8 cellular contexts compared by ENCODE assay signal in genomic region chr14:92793709-92794546, GRCh38. TPM values are rescaled to one million over a fixed set of nuclear protein-coding genes. Genes with fewer than 3 reads are reported as not detected.
DNase-seq lines count a peak whose midpoint lies in the region; ATAC-seq, FAIRE-seq and TF ChIP-seq lines count a peak whose summit lies in the region.

TSS of gene GOLGA5 (plus strand) at chr14:92794305. CDS start at chr14:92797438, 3,133 bp downstream.

- peak; percentile 95 for ATAC-seq in HG03442 (IDR thresholded peaks at IDR 0.05; ENCODE audit: unreplicated experiment)
- ATAC-seq in activated CD4-positive, alpha-beta T cell treated with anti-CD3 and anti-CD28 coated beads for 36 hours: peak; percentile 98

- POLR2A ChIA-PET in activated CD4-positive, alpha-beta T cell treated with anti-CD3 and anti-CD28 coated beads for 36 hours (lab: Charles Lee): interaction anchor here (0.6 kb wide), 2 partner anchors 207 to 330 kb away, joined by 3 to 5 read pairs; no protein-coding TSS in a partner anchor

- intact Hi-C loops in activated CD4-positive, alpha-beta T cell treated with anti-CD3 and anti-CD28 coated beads for 36 hours (cut with DNase I, micrococcal nuclease): loop anchor here (1.0 to 10.0 kb wide), 10 partner anchors 46 to 1282 kb away; partner anchors contain the start of genes ATXN3 (in 1 of the 2), BTBD7 (in 1 of the 2), CPSF2 (in 1 of the 2) and GON7 (in 1 of the 2)
- intact Hi-C loops in kidney (cut with DNase I): no loop called here

- H3K27me3 Mint-ChIP-seq in activated CD4-positive, alpha-beta T cell treated with anti-CD3 and anti-CD28 coated beads for 36 hours: no peaks in the 10 kb centered on the region

- FAIRE-seq in kidney (lab: Jason Lieb, UNC): peak; percentile 64

- H3K27ac ChIP-seq in kidney (ENCODE audit: low read depth in 2 of 2, low read length in 2 of 2): peak within 1 kb of the TSS; percentile 77 to 85

- peaks cover 22% of the 10 kb centered on the region for H3K9me3 Mint-ChIP-seq in activated CD4-positive, alpha-beta T cell treated with anti-CD3 and anti-CD28 coated beads for 36 hours (ENCODE audit: low read depth)

- peaks cover 22% of the 10 kb centered on the region for H3K36me3 Mint-ChIP-seq in activated CD4-positive, alpha-beta T cell treated with anti-CD3 and anti-CD28 coated beads for 36 hours (ENCODE audit: low read depth)

- H3K36me3 ChIP-seq in kidney (ENCODE audit: control insufficient read depth in 1 of 2, insufficient read depth in 2 of 2, low read length in 2 of 2): peaks cover 5 to 15% of the 10 kb centered on the region in 2 donors

- H3K4me1 ChIP-seq in kidney (ENCODE audit: control insufficient read depth in 1 of 2, insufficient read depth in 1 of 2, low read depth in 1 of 2, low read length in 2 of 2): peaks cover 9 to 24% of the 10 kb centered on the region in 2 donors

- H3K27ac Mint-ChIP-seq in activated CD4-positive, alpha-beta T cell treated with anti-CD3 and anti-CD28 coated beads for 36 hours: peak within 1 kb of the TSS; percentile 96

- H3K9me3 ChIP-seq in kidney (ENCODE audit: control insufficient read depth in 1 of 2, low read length in 2 of 2): peaks cover 6 to 11% of the 10 kb centered on the region in 2 donors

- peak within 1 kb of the TSS; percentile 99 for H3K4me3 Mint-ChIP-seq in activated CD4-positive, alpha-beta T cell treated with anti-CD3 and anti-CD28 coated beads for 36 hours

- DNase-seq in Ammon's horn (ENCODE audit: low spot score) (peak; percentile 99), GM19238 (ENCODE audit: insufficient read length, low spot score) (peak; percentile 82), NCI-H524 (lab: John Stamatoyannopoulos, UW) (peak; percentile 99 to 100), choroid plexus epithelial cell (ENCODE audit: low read depth) (peak; percentile 99), kidney (peak; percentile 99)
- DNase-seq in activated CD4-positive, alpha-beta T cell treated with anti-CD3 and anti-CD28 coated beads for 36 hours: peak; percentile 98
- DNase-seq in stimulated activated CD4-positive, alpha-beta T cell treated with anti-CD3 and anti-CD28 coated beads, Interleukin-15, amount 100 ng/mL, for 24 hours: peak; percentile 97

- H3K9ac ChIP-seq in kidney (ENCODE audit: low read length in 2 of 2): peak within 1 kb of the TSS; percentile 93 to 99

- H3K4me3 ChIP-seq in choroid plexus epithelial cell (ENCODE audit: low read depth, low read length): peak within 1 kb of the TSS; percentile 99
- H3K4me3 ChIP-seq in kidney (ENCODE audit: low read length in 2 of 2): peak within 1 kb of the TSS; percentile 91 to 96

- CTCF ChIA-PET in activated CD4-positive, alpha-beta T cell treated with anti-CD3 and anti-CD28 coated beads for 36 hours (lab: Charles Lee): interaction anchor here (0.6 to 1.6 kb wide), 4 partner anchors 9 to 320 kb away, joined by 3 to 5 read pairs (median 3); no protein-coding TSS in a partner anchor

- TF ChIP-seq CTCF in choroid plexus epithelial cell (conservative IDR thresholded peaks at IDR 0.05; ENCODE audit: low read depth, low read length) (no peak), kidney (IDR thresholded peaks at IDR 0.05; ENCODE audit: borderline replicate concordance, extremely low read depth, insufficient read depth) (peak; percentile 2)

- H3K4me1 Mint-ChIP-seq in activated CD4-positive, alpha-beta T cell treated with anti-CD3 and anti-CD28 coated beads for 36 hours: peaks cover 40% of the 10 kb centered on the region

RNA-seq across cellular contexts. Expression of gene GOLGA5, which starts in this region (rescaled TPM):
- total RNA-seq in activated CD4-positive, alpha-beta T cell treated with anti-CD3 and anti-CD28 coated beads for 36 hours: 10 to 100 TPM; 20.3 to 23.5 TPM
- 33.7 TPM for total RNA-seq in kidney
- polyA plus RNA-seq in kidney (ENCODE audit: insufficient read depth, low read depth, low replicate concordance): 27.7 TPM

Comparison
In these comparisons a context has a peak if more than half of its experiments do, and no peak if none do; other contexts are left out.
1. Peak in every context shown above with its lines: DNase-seq, ATAC-seq, H3K4me3 ChIP-seq and H3K27ac ChIP-seq.